ENCODE assay signal across 8 cellular contexts in the genomic region with DNA sequence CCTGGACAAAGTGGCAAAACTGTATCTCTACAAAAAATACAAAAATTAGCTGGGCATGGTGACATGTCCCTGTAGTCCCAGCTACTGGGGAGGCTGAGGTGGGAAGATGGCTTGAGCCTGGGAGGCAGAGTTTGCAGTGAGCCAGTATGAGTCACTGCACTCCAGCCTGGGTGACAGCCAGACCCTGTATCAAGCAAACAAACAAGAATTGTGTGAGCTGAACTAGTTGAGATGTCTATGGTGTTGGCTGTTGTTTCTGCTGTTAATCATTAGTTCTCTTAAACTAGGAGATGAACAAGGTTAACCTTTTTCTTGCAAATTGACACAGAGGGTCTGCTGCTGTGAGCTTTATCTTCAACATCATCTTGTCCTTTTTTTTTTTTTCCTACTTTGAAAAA. TPM values are rescaled to one million over a fixed set of nuclear protein-coding genes. Genes with fewer than 3 reads are reported as not detected.
DNase-seq lines count a peak whose midpoint lies in the region; ATAC-seq and TF ChIP-seq lines count a peak whose summit lies in the region.

No MANE protein-coding gene starts in this region.

- H3K27me3 ChIP-seq in ascending aorta = no peaks in the 10 kb centered on the region
- H3K27me3 ChIP-seq in lung (ENCODE audit: control insufficient read depth, insufficient read depth) = no peaks in the 10 kb centered on the region
- no peaks in the 10 kb centered on the region for H3K27me3 ChIP-seq in dorsolateral prefrontal cortex

- peak; percentile 87 for ATAC-seq in lung (ENCODE audit: insufficient read depth, low FRiP score)
- ATAC-seq in HG02852 (IDR thresholded peaks at IDR 0.05; ENCODE audit: unreplicated experiment) = no peak

- in situ Hi-C loops in Caki2 (cut with HindIII; ENCODE audit: low pct_unique_long_range_greater_than_20kb, low sequenced_read_pairs) = no loop called here

- intact Hi-C loops in ascending aorta (cut with DNase I) (no loop called here), dorsolateral prefrontal cortex (cut with DNase I) (no loop called here)

- TF ChIP-seq CTCF in ascending aorta (IDR thresholded peaks at IDR 0.05) = no peak
- no peak for TF ChIP-seq CTCF in lung (IDR thresholded peaks at IDR 0.05; ENCODE audit: control extremely low read depth, extremely low read depth)
- TF ChIP-seq CTCF in dorsolateral prefrontal cortex (IDR thresholded peaks at IDR 0.05 in 54 of 56, conservative IDR thresholded peaks at IDR 0.05 in 2 of 56; ENCODE audit: low read depth in 1 of 56, partially characterized antibody in 56 of 56) = no peak

- H3K27ac ChIP-seq in ascending aorta = peak overlapping the region; percentile 64 to 93
- peak overlapping the region in 1 of 2 donors; percentile 4 for H3K27ac ChIP-seq in lung (ENCODE audit: low read depth in 1 of 2, low read length in 1 of 2)
- H3K27ac ChIP-seq in dorsolateral prefrontal cortex = no peak overlapping the region

- H3K4me1 ChIP-seq in ascending aorta = peaks cover 12 to 41% of the 10 kb centered on the region in 2 donors
- peaks cover 12 to 14% of the 10 kb centered on the region in 2 donors for H3K4me1 ChIP-seq in lung (ENCODE audit: control insufficient read depth in 2 of 2, insufficient read depth in 2 of 2, low read length in 2 of 2)

- H3K9me3 ChIP-seq in ascending aorta = no peaks in the 10 kb centered on the region
- H3K9me3 ChIP-seq in lung (ENCODE audit: control insufficient read depth in 2 of 2, insufficient read depth in 1 of 2, low read length in 1 of 2) = no peaks in the 10 kb centered on the region

- peak overlapping the region in 1 of 2 donors; percentile 11 for H3K4me3 ChIP-seq in ascending aorta
- H3K4me3 ChIP-seq in lung = no peak overlapping the region
- H3K4me3 ChIP-seq in dorsolateral prefrontal cortex = no peak overlapping the region

- DNase-seq in Caki2 (ENCODE audit: low read depth) (peak; percentile 92), HT-29 (ENCODE audit: low spot score) (peak; percentile 75), ascending aorta (ENCODE audit: low spot score in 2 of 2) (peak; percentile 42 to 84), lung (ENCODE audit: low spot score) (peak; percentile 60), NCI-H748 (lab: John Stamatoyannopoulos, UW; ENCODE audit: unreplicated experiment) (no peak), iPS-NIHi11 (ENCODE audit: low spot score) (no peak), dorsolateral prefrontal cortex (no peak)

- H3K36me3 ChIP-seq in ascending aorta (peaks cover 0 to 3% of the 10 kb centered on the region in 2 donors), lung (ENCODE audit: control insufficient read depth in 2 of 2, insufficient read depth in 2 of 2, low read length in 2 of 2) (peaks cover 0 to 8% of the 10 kb centered on the region in 2 donors)

RNA-seq across cellular contexts. Expression of a gene that starts 23.6 kb away (rescaled TPM):
- 50.0 and 63.8 TPM in 2 replicates for total RNA-seq in Caki2 (2014; rRNA removed; shearing (Covaris generic); ENCODE audit: low replicate concordance)
- total RNA-seq in HT-29 (2014; rRNA removed; shearing (Covaris generic)) = 41.2 and 41.9 TPM in 2 replicates
- total RNA-seq in ascending aorta (79.6 TPM), lung (10 to 100 TPM; 31.5 to 60.9 TPM), dorsolateral prefrontal cortex (10 to 100 TPM in 97 of 120 experiments, 1 to 10 TPM in 23; 6.5 to 38.3 (median 12.8) TPM)
- polyA plus RNA-seq in lung = 10 to 100 TPM; 26.7 to 35.4 TPM

Comparison
In these comparisons a context has a peak if more than half of its experiments do, and no peak if none do; other contexts are left out.
1. DNase-seq: peak in Caki2 (single experiment), HT-29 (single experiment), ascending aorta (2 of 2) and lung (single experiment); none in NCI-H748 (single experiment), iPS-NIHi11 (single experiment) and dorsolateral prefrontal cortex (0 of 10).
2. H3K27ac ChIP-seq: peak in ascending aorta (2 of 2); none in dorsolateral prefrontal cortex (0 of 59).